Comparison of ENCODE assay signal across 2 cellular contexts in the genomic region with DNA sequence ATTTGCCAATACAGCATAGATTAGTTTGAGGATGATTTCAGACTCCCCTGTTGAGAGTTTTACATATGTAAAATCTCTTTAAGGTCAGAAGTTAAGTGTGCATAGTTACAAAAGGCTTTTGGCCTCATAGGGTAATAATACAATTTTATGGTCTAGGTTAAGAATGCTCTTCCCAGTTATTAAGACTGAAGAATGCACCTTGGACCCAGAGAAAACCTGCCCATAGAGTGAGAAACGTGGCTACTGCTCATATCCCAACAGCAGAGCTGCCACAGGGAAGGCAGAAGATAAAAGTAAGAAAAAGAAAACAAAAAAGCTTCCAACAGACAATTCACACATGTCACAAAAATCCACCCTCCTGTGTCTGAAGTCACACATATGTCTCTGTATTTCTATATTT.
TF ChIP-seq lines count a peak whose summit lies in the region.

No MANE protein-coding gene starts in this region.

TF ChIP-seq in IMR-90, 13 proteins besides CTCF, POLR2A, EP300 and RAD21 (continued from another document):
- TF ChIP-seq, protein P1, sequence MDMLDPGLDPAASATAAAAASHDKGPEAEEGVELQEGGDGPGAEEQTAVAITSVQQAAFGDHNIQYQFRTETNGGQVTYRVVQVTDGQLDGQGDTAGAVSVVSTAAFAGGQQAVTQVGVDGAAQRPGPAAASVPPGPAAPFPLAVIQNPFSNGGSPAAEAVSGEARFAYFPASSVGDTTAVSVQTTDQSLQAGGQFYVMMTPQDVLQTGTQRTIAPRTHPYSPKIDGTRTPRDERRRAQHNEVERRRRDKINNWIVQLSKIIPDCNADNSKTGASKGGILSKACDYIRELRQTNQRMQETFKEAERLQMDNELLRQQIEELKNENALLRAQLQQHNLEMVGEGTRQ (IDR thresholded peaks at IDR 0.05; ENCODE audit: low read depth, low read length) = no peak
- TF ChIP-seq MAFK (IDR thresholded peaks at IDR 0.05; ENCODE audit: low read depth, low read length) = no peak
- TF ChIP-seq BHLHE40 (IDR thresholded peaks at IDR 0.05; ENCODE audit: low read depth, low read length) = no peak
- no peak for TF ChIP-seq SMC3 (IDR thresholded peaks at IDR 0.05; ENCODE audit: low read depth, low read length)
- TF ChIP-seq CHD1 (IDR thresholded peaks at IDR 0.05; ENCODE audit: low read depth, low read length) = no peak
- TF ChIP-seq MXI1 (IDR thresholded peaks at IDR 0.05; ENCODE audit: borderline replicate concordance, low read depth, low read length) = no peak

TF ChIP-seq in SK-N-SH treated with all-trans-retinoic acid at 6 μM for 48 hours, 23 proteins besides CTCF, POLR2A, EP300 and RAD21 (continued from another document):
- TF ChIP-seq, protein P2, sequence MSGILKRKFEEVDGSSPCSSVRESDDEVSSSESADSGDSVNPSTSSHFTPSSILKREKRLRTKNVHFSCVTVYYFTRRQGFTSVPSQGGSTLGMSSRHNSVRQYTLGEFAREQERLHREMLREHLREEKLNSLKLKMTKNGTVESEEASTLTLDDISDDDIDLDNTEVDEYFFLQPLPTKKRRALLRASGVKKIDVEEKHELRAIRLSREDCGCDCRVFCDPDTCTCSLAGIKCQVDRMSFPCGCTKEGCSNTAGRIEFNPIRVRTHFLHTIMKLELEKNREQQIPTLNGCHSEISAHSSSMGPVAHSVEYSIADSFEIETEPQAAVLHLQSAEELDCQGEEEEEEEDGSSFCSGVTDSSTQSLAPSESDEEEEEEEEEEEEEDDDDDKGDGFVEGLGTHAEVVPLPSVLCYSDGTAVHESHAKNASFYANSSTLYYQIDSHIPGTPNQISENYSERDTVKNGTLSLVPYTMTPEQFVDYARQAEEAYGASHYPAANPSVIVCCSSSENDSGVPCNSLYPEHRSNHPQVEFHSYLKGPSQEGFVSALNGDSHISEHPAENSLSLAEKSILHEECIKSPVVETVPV (CRISPR knock-in tag; IDR thresholded peaks at IDR 0.05) = no peak
- TF ChIP-seq TOX (CRISPR knock-in tag; IDR thresholded peaks at IDR 0.05; ENCODE audit: borderline replicate concordance) = no peak
- no peak for TF ChIP-seq SNAI2 (CRISPR knock-in tag; IDR thresholded peaks at IDR 0.05)
- no peak for TF ChIP-seq TCF4 (CRISPR knock-in tag; IDR thresholded peaks at IDR 0.05; ENCODE audit: borderline replicate concordance)
- no peak for TF ChIP-seq CSDC2 (CRISPR knock-in tag; IDR thresholded peaks at IDR 0.05)
- no peak for TF ChIP-seq ZNF565 (CRISPR knock-in tag; conservative IDR thresholded peaks at IDR 0.05; ENCODE audit: low read depth)
- no peak for TF ChIP-seq ZFP3 (CRISPR knock-in tag; IDR thresholded peaks at IDR 0.05)
- no peak for TF ChIP-seq ISL1 (CRISPR knock-in tag; IDR thresholded peaks at IDR 0.05)
- TF ChIP-seq ZNF70 (CRISPR knock-in tag; IDR thresholded peaks at IDR 0.05) = no peak
- TF ChIP-seq, protein P3, sequence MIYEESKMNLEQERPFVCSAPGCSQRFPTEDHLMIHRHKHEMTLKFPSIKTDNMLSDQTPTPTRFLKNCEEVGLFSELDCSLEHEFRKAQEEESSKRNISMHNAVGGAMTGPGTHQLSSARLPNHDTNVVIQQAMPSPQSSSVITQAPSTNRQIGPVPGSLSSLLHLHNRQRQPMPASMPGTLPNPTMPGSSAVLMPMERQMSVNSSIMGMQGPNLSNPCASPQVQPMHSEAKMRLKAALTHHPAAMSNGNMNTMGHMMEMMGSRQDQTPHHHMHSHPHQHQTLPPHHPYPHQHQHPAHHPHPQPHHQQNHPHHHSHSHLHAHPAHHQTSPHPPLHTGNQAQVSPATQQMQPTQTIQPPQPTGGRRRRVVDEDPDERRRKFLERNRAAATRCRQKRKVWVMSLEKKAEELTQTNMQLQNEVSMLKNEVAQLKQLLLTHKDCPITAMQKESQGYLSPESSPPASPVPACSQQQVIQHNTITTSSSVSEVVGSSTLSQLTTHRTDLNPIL (CRISPR knock-in tag; IDR thresholded peaks at IDR 0.05; ENCODE audit: low read depth) = no peak
- TF ChIP-seq GLIS3 (CRISPR knock-in tag; IDR thresholded peaks at IDR 0.05) = no peak
- TF ChIP-seq ZFP30 (CRISPR knock-in tag; IDR thresholded peaks at IDR 0.05) = no peak
